In genomic region chr1:3623441-3624150, GRCh38 we compare ENCODE assay signal across 2 cellular contexts.
TF ChIP-seq lines count a peak whose summit lies in the region.

No MANE protein-coding gene starts in this region.

TF ChIP-seq in GM12878, 131 proteins besides CTCF, POLR2A, EP300 and RAD21:
- no peak for TF ChIP-seq ZSCAN29 (IDR thresholded peaks at IDR 0.05)
- no peak for TF ChIP-seq CEBPZ (IDR thresholded peaks at IDR 0.05; ENCODE audit: low read depth, low read length)
- TF ChIP-seq NBN (IDR thresholded peaks at IDR 0.05) = no peak
- TF ChIP-seq IRF4 (IDR thresholded peaks at IDR 0.05; ENCODE audit: low read depth, low read length) = no peak
- no peak for TF ChIP-seq NKRF (conservative IDR thresholded peaks at IDR 0.05)
- no peak for TF ChIP-seq FOXM1 (IDR thresholded peaks at IDR 0.05; ENCODE audit: low read depth, low read length)
- no peak for TF ChIP-seq BACH1 (IDR thresholded peaks at IDR 0.05; ENCODE audit: borderline replicate concordance)
- no peak for TF ChIP-seq MLLT1 (IDR thresholded peaks at IDR 0.05)
- no peak for TF ChIP-seq HSF1 (IDR thresholded peaks at IDR 0.05; ENCODE audit: low read depth, low read length)
- no peak for TF ChIP-seq LARP7 (IDR thresholded peaks at IDR 0.05)
- TF ChIP-seq CHD4 (IDR thresholded peaks at IDR 0.05) = no peak
- no peak for TF ChIP-seq MAX (IDR thresholded peaks at IDR 0.05; ENCODE audit: low read depth, low read length)

TF ChIP-seq in liver, 16 proteins besides CTCF, POLR2A, EP300 and RAD21:
- no peak for TF ChIP-seq YY1 (IDR thresholded peaks at IDR 0.05)
- TF ChIP-seq JUND (IDR thresholded peaks at IDR 0.05) = no peak
- TF ChIP-seq ZBTB33 (IDR thresholded peaks at IDR 0.05) = no peak
- TF ChIP-seq FOXA2 (IDR thresholded peaks at IDR 0.05) = no peak
- TF ChIP-seq SP1 (IDR thresholded peaks at IDR 0.05) = no peak
- no peak for TF ChIP-seq GABPA (IDR thresholded peaks at IDR 0.05 in 1 of 2, conservative IDR thresholded peaks at IDR 0.05 in 1 of 2)
- TF ChIP-seq TAF1 (conservative IDR thresholded peaks at IDR 0.05) = no peak
- no peak for TF ChIP-seq RXRA (IDR thresholded peaks at IDR 0.05)
- no peak for TF ChIP-seq ATF3 (IDR thresholded peaks at IDR 0.05)
- TF ChIP-seq REST (IDR thresholded peaks at IDR 0.05) = no peak
- TF ChIP-seq MAX (IDR thresholded peaks at IDR 0.05) = no peak
